27 cellular contexts compared by ENCODE assay signal in genomic region chr16:12580809-12581208, GRCh38.
DNase-seq lines count a peak whose midpoint lies in the region; ATAC-seq and TF ChIP-seq lines count a peak whose summit lies in the region.
"Had no signal": no experiment of that assay in that cellular context is flagged by ENCODE, and none has a peak within 500 bp of the region (broad histone marks: within the 10 kb centered on the region; RNA-seq: fewer than 3 reads in every experiment).

No MANE protein-coding gene starts in this region.

- H3K79me2 ChIP-seq in MM.1S (ENCODE audit: low read length) = no peaks in the 10 kb centered on the region

- H3K36me3 Mint-ChIP-seq in activated T-cell treated with anti-CD3 and anti-CD28 coated beads, Interleukin-2, amount 50 U/mL, for 72 hours (ENCODE audit: insufficient read depth in 2 of 2) = no peaks in the 10 kb centered on the region
- H3K36me3 Mint-ChIP-seq in activated T-cell treated with anti-CD3 and anti-CD28 coated beads, Interleukin-2, amount 50 U/mL, for 4 hours (ENCODE audit: insufficient read depth) = no peaks in the 10 kb centered on the region
- no peaks in the 10 kb centered on the region for H3K36me3 Mint-ChIP-seq in stimulated activated memory B cell treated with anti-CD40 and anti-IgM and Interleukin-4, amounts not matched to agents 10 μg/mL and 1 μg/mL and 100 μg/mL, for 72 hours
- H3K36me3 Mint-ChIP-seq: activated naive CD8-positive, alpha-beta T cell; CD4-positive, alpha-beta memory T cell had no signal

- H3K36me3 ChIP-seq in MM.1S (replicated peaks; ENCODE audit: insufficient read depth, low read length) = no peaks in the 10 kb centered on the region
- H3K36me3 ChIP-seq: ascending aorta, cardiac muscle cell, heart right ventricle, right lobe of liver, uterus had no signal

- no peaks in the 10 kb centered on the region for H3F3A ChIP-seq in MM.1S (ENCODE audit: insufficient read depth, low read length)

- TF ChIP-seq CTCF in MM.1S (IDR thresholded peaks at IDR 0.05; ENCODE audit: low read length) = no peak

- H3K9me3 Mint-ChIP-seq in activated T-cell treated with anti-CD3 and anti-CD28 coated beads, Interleukin-2, amount 50 U/mL, for 72 hours = no peaks in the 10 kb centered on the region
- H3K9me3 Mint-ChIP-seq in activated T-cell treated with anti-CD3 and anti-CD28 coated beads, Interleukin-2, amount 50 U/mL, for 4 hours = no peaks in the 10 kb centered on the region
- no peaks in the 10 kb centered on the region for H3K9me3 Mint-ChIP-seq in stimulated activated memory B cell treated with anti-CD40 and anti-IgM and Interleukin-4, amounts not matched to agents 10 μg/mL and 1 μg/mL and 100 μg/mL, for 72 hours
- H3K9me3 Mint-ChIP-seq: endodermal cell; stimulated activated naive CD8-positive, alpha-beta T cell treated with anti-CD3 and anti-CD28 coated beads, Interleukin-15, Interleukin-2, amounts not matched to agents 100 ng/mL and 50 ng/mL, for 24 hours had no signal

- H2AFZ ChIP-seq in MM.1S (ENCODE audit: low read length) = no peak overlapping the region

- H3K9ac ChIP-seq in MM.1S (ENCODE audit: low read length) = no peak overlapping the region

- H3K4me3 Mint-ChIP-seq in activated T-cell treated with anti-CD3 and anti-CD28 coated beads, Interleukin-2, amount 50 U/mL, for 72 hours = no peak overlapping the region
- H3K4me3 Mint-ChIP-seq in activated T-cell treated with anti-CD3 and anti-CD28 coated beads, Interleukin-2, amount 50 U/mL, for 4 hours = no peak overlapping the region
- no peak overlapping the region for H3K4me3 Mint-ChIP-seq in stimulated activated memory B cell treated with anti-CD40 and anti-IgM and Interleukin-4, amounts not matched to agents 10 μg/mL and 1 μg/mL and 100 μg/mL, for 72 hours
- H3K4me3 Mint-ChIP-seq: activated CD8-positive, alpha-beta memory T cell treated with anti-CD3 and anti-CD28 coated beads, Interleukin-2, amount 10 ng/mL, durations not matched to agents 7 days and 5 days; activated naive CD8-positive, alpha-beta T cell; CD4-positive, alpha-beta memory T cell; endodermal cell; stimulated activated naive CD8-positive, alpha-beta T cell treated with anti-CD3 and anti-CD28 coated beads, Interleukin-15, Interleukin-2, amounts not matched to agents 100 ng/mL and 50 ng/mL, for 24 hours had no signal

- H3K27ac ChIP-seq in MM.1S (ENCODE audit: low read length) = no peak overlapping the region
- H3K27ac ChIP-seq: ascending aorta, cardiac muscle cell, heart right ventricle, right lobe of liver, uterus, VCaP had no signal

- H3K9me2 ChIP-seq in MM.1S (replicated peaks; ENCODE audit: insufficient read depth, low read length) = no peaks in the 10 kb centered on the region

- no peak overlapping the region for H3K27ac Mint-ChIP-seq in activated T-cell treated with anti-CD3 and anti-CD28 coated beads, Interleukin-2, amount 50 U/mL, for 72 hours
- H3K27ac Mint-ChIP-seq in stimulated activated memory B cell treated with anti-CD40 and anti-IgM and Interleukin-4, amounts not matched to agents 10 μg/mL and 1 μg/mL and 100 μg/mL, for 72 hours = peak overlapping the region; percentile 34
- H3K27ac Mint-ChIP-seq: activated CD8-positive, alpha-beta memory T cell treated with anti-CD3 and anti-CD28 coated beads, Interleukin-2, amount 10 ng/mL, durations not matched to agents 7 days and 5 days; activated naive CD8-positive, alpha-beta T cell; CD4-positive, alpha-beta memory T cell; endodermal cell; stimulated activated naive CD8-positive, alpha-beta T cell treated with anti-CD3 and anti-CD28 coated beads, Interleukin-15, Interleukin-2, amounts not matched to agents 100 ng/mL and 50 ng/mL, for 24 hours had no signal

- DNase-seq in activated T-cell treated with anti-CD3 and anti-CD28 coated beads, Interleukin-2, amount 50 U/mL, for 72 hours = peak in 1 of 2 donors; percentile 6
- no peak for DNase-seq in activated T-cell treated with anti-CD3 and anti-CD28 coated beads, Interleukin-2, amount 50 U/mL, for 4 hours
- peak; percentile 59 for DNase-seq in kidney tubule cell (ENCODE audit: low spot score)
- DNase-seq in MM.1S = no peak
- DNase-seq in OCI-M2 (lab: John Stamatoyannopoulos, UW; ENCODE audit: unreplicated experiment) = no peak
- DNase-seq: activated CD8-positive, alpha-beta memory T cell treated with anti-CD3 and anti-CD28 coated beads, Interleukin-2, amount 10 ng/mL, durations not matched to agents 7 days and 5 days; CD4-positive, alpha-beta memory T cell; cortex of kidney; EL; endodermal cell; foreskin fibroblast; HCEC 1CT; heart right ventricle; Kasumi-1; NCI-H510A treated with DMSO at 0.1 percent for 48 hours; right lobe of liver; SHP77; uterus had no signal

- no peak overlapping the region for H3K4me2 ChIP-seq in MM.1S (ENCODE audit: low read depth, low read length)

- no peaks in the 10 kb centered on the region for H3K27me3 ChIP-seq in MM.1S (replicated peaks; ENCODE audit: insufficient read depth, low read length)
- H3K27me3 ChIP-seq: ascending aorta, cardiac muscle cell, heart right ventricle, right lobe of liver, uterus had no signal

- H3K27me3 Mint-ChIP-seq in activated T-cell treated with anti-CD3 and anti-CD28 coated beads, Interleukin-2, amount 50 U/mL, for 72 hours (ENCODE audit: low read depth) = peaks cover 8% of the 10 kb centered on the region
- peaks cover 2% of the 10 kb centered on the region for H3K27me3 Mint-ChIP-seq in activated T-cell treated with anti-CD3 and anti-CD28 coated beads, Interleukin-2, amount 50 U/mL, for 4 hours (ENCODE audit: low read depth)
- peaks cover 11% of the 10 kb centered on the region for H3K27me3 Mint-ChIP-seq in stimulated activated memory B cell treated with anti-CD40 and anti-IgM and Interleukin-4, amounts not matched to agents 10 μg/mL and 1 μg/mL and 100 μg/mL, for 72 hours
- H3K27me3 Mint-ChIP-seq: activated CD8-positive, alpha-beta memory T cell treated with anti-CD3 and anti-CD28 coated beads, Interleukin-2, amount 10 ng/mL, durations not matched to agents 7 days and 5 days; activated naive CD8-positive, alpha-beta T cell; CD4-positive, alpha-beta memory T cell had no signal

- H3K9me3 ChIP-seq in MM.1S (replicated peaks; ENCODE audit: insufficient read depth, low read length) = no peaks in the 10 kb centered on the region
- H3K9me3 ChIP-seq: ascending aorta, heart right ventricle, right lobe of liver, uterus had no signal

- no peak overlapping the region for H3K4me3 ChIP-seq in MM.1S (ENCODE audit: low read length)
- H3K4me3 ChIP-seq: ascending aorta, cardiac muscle cell, heart right ventricle, right lobe of liver, uterus had no signal

- no peaks in the 10 kb centered on the region for H3K4me1 ChIP-seq in MM.1S (ENCODE audit: low read length)
- H3K4me1 ChIP-seq: ascending aorta, heart right ventricle, right lobe of liver, uterus had no signal

- ATAC-seq in activated T-cell treated with anti-CD3 and anti-CD28 coated beads, Interleukin-2, amount 50 U/mL, for 72 hours (replicated peaks in 1 of 2) = peak; percentile 48 to 59
- ATAC-seq in activated T-cell treated with anti-CD3 and anti-CD28 coated beads, Interleukin-2, amount 50 U/mL, for 4 hours = no peak
- ATAC-seq in HG03432 (IDR thresholded peaks at IDR 0.05; ENCODE audit: unreplicated experiment) (peak; percentile 57), HG03342 (IDR thresholded peaks at IDR 0.05; ENCODE audit: unreplicated experiment) (no peak)
- ATAC-seq in stimulated activated memory B cell treated with anti-CD40 and anti-IgM and Interleukin-4, amounts not matched to agents 10 μg/mL and 1 μg/mL and 100 μg/mL, for 72 hours = peak; percentile 92
- ATAC-seq: activated CD8-positive, alpha-beta memory T cell treated with anti-CD3 and anti-CD28 coated beads, Interleukin-2, amount 10 ng/mL, durations not matched to agents 7 days and 5 days; esophagus mucosa; heart right ventricle; right lobe of liver had no signal

- H3K4me1 Mint-ChIP-seq in activated T-cell treated with anti-CD3 and anti-CD28 coated beads, Interleukin-2, amount 50 U/mL, for 72 hours (ENCODE audit: low read depth) = peaks cover 24% of the 10 kb centered on the region
- H3K4me1 Mint-ChIP-seq in activated T-cell treated with anti-CD3 and anti-CD28 coated beads, Interleukin-2, amount 50 U/mL, for 4 hours (ENCODE audit: low read depth) = peaks cover 5% of the 10 kb centered on the region
- peaks cover 25% of the 10 kb centered on the region for H3K4me1 Mint-ChIP-seq in stimulated activated memory B cell treated with anti-CD40 and anti-IgM and Interleukin-4, amounts not matched to agents 10 μg/mL and 1 μg/mL and 100 μg/mL, for 72 hours
- H3K4me1 Mint-ChIP-seq: CD4-positive, alpha-beta memory T cell had no signal

- no peaks in the 10 kb centered on the region for H4K20me1 ChIP-seq in MM.1S (ENCODE audit: insufficient read depth, low read length)

Comparison
In these comparisons a context has a peak if more than half of its experiments do, and no peak if none do; other contexts are left out.
1. ATAC-seq: peak in activated T-cell treated with anti-CD3 and anti-CD28 coated beads, Interleukin-2, amount 50 U/mL, for 72 hours (2 of 2), HG03432 (single experiment) and stimulated activated memory B cell treated with anti-CD40 and anti-IgM and Interleukin-4, amounts not matched to agents 10 μg/mL and 1 μg/mL and 100 μg/mL, for 72 hours (single experiment); none in activated T-cell treated with anti-CD3 and anti-CD28 coated beads, Interleukin-2, amount 50 U/mL, for 4 hours (0 of 2) and HG03342 (single experiment).